ENCODE assay signal across 11 cellular contexts in genomic region chr9:71793386-71794105, GRCh38. TPM values are rescaled to one million over a fixed set of nuclear protein-coding genes. Genes with fewer than 3 reads are reported as not detected.
A peak's percentile ranks its signal among the peaks of the same experiment; 100 is the strongest.
DNase-seq lines count a peak whose midpoint lies in the region; ATAC-seq and TF ChIP-seq lines count a peak whose summit lies in the region.
"Had no signal": no experiment of that assay in that cellular context is flagged by ENCODE, and none has a peak within 500 bp of the region (broad histone marks: within the 10 kb centered on the region; RNA-seq: fewer than 3 reads in every experiment).

No MANE protein-coding gene starts in this region.

- no peak overlapping the region for H2BK5ac ChIP-seq in H9 (ENCODE audit: insufficient read length, low read length)

- H3K14ac ChIP-seq in H9 (ENCODE audit: insufficient read depth, low read length), result no peak overlapping the region

- H3K79me2 ChIP-seq in H9 (ENCODE audit: insufficient read depth, low read length), result no peaks in the 10 kb centered on the region

- H3K9me3 Mint-ChIP-seq in H9 (no peaks in the 10 kb centered on the region), activated B cell treated with CpG ODN at 0.5 μM for 24 hours (no peaks in the 10 kb centered on the region)

- peak; percentile 79 for DNase-seq in Caki2 (ENCODE audit: low read depth)
- peak; percentile 73 for DNase-seq in H9
- no peak for DNase-seq in activated B cell treated with CpG ODN at 0.5 μM for 24 hours
- no peak for DNase-seq in left lung
- DNase-seq in NCI-H1092 (lab: John Stamatoyannopoulos, UW), result no peak
- DNase-seq in tibial artery, result no peak
- DNase-seq: aorta had no signal

- H3K27me3 ChIP-seq in H9 (ENCODE audit: insufficient read depth, low read length) (no peaks in the 10 kb centered on the region), left lung (no peaks in the 10 kb centered on the region), tibial artery (no peaks in the 10 kb centered on the region)
- H3K27me3 ChIP-seq: vagina had no signal

- H3K9ac ChIP-seq in H9 (ENCODE audit: extremely low read depth, insufficient read length, low read length), result no peak overlapping the region

- H2AK5ac ChIP-seq in H9 (ENCODE audit: insufficient read length, low read length), result no peak overlapping the region

- H2BK20ac ChIP-seq in H9 (ENCODE audit: low read depth, low read length, poor library complexity, severe bottlenecking), result no peak overlapping the region

- H4K20me1 ChIP-seq in H9 (ENCODE audit: control insufficient read depth, insufficient read depth, insufficient read length), result no peaks in the 10 kb centered on the region

- H3K23ac ChIP-seq in H9 (ENCODE audit: insufficient read length, low read depth, low read length), result no peak overlapping the region

- no peak overlapping the region for H3K27ac ChIP-seq in H9 (ENCODE audit: insufficient read length, low read depth, low read length)
- no peak overlapping the region for H3K27ac ChIP-seq in left lung
- no peak overlapping the region for H3K27ac ChIP-seq in tibial artery
- H3K27ac ChIP-seq: vagina had no signal

- TF ChIP-seq CTCF in H9 (conservative IDR thresholded peaks at IDR 0.05) (no peak), activated B cell treated with CpG ODN at 0.5 μM for 24 hours (IDR thresholded peaks at IDR 0.05) (no peak), left lung (IDR thresholded peaks at IDR 0.05) (no peak), tibial artery (IDR thresholded peaks at IDR 0.05) (no peak)

- H4K91ac ChIP-seq in H9 (ENCODE audit: insufficient read length, low read depth, low read length), result no peak overlapping the region

- in situ Hi-C loops in Caki2 (cut with HindIII; ENCODE audit: low pct_unique_long_range_greater_than_20kb, low sequenced_read_pairs), result no loop called here

- H2BK12ac ChIP-seq in H9 (ENCODE audit: insufficient read length, low read depth, low read length), result no peak overlapping the region

- H3K9me3 ChIP-seq in H9 (ENCODE audit: control insufficient read depth, low read depth, low read length) (no peaks in the 10 kb centered on the region), left lung (no peaks in the 10 kb centered on the region), tibial artery (no peaks in the 10 kb centered on the region)
- H3K9me3 ChIP-seq: vagina had no signal

- H3K4ac ChIP-seq in H9 (ENCODE audit: low read depth, low read length), result no peak overlapping the region

- H3K36me3 ChIP-seq in left lung, result no peaks in the 10 kb centered on the region
- H3K36me3 ChIP-seq in tibial artery, result no peaks in the 10 kb centered on the region
- H3K36me3 ChIP-seq: vagina had no signal

- H4K8ac ChIP-seq in H9 (replicated peaks; ENCODE audit: insufficient read length, low read depth, low read length), result no peak overlapping the region

- H3K27ac Mint-ChIP-seq in H9, result no peak overlapping the region
- peak overlapping the region; percentile 87 for H3K27ac Mint-ChIP-seq in activated B cell treated with CpG ODN at 0.5 μM for 24 hours

- H3K27me3 Mint-ChIP-seq in H9 (ENCODE audit: low read depth) (no peaks in the 10 kb centered on the region), activated B cell treated with CpG ODN at 0.5 μM for 24 hours (no peaks in the 10 kb centered on the region)

- POLR2A ChIA-PET in activated B cell treated with CpG ODN at 0.5 μM for 24 hours (lab: Charles Lee), result interaction anchor here (0.5 to 8.1 kb wide), 6 partner anchors 10 to 1381 kb away, joined by 3 to 72 read pairs (median 5); partner anchors contain the start of genes ABHD17B, C9orf85 and CEMIP2

- H3K4me1 ChIP-seq in H9 (ENCODE audit: insufficient read depth, low read length) (no peaks in the 10 kb centered on the region), left lung (no peaks in the 10 kb centered on the region), tibial artery (no peaks in the 10 kb centered on the region)
- H3K4me1 ChIP-seq: vagina had no signal

- no peak overlapping the region for H2BK15ac ChIP-seq in H9 (ENCODE audit: low read depth, low read length)

- no CpG with 5 or more reads among the region's 2 CpGs for WGBS in H9 (ENCODE audit: extremely low coverage, insufficient read length, low lambda C conversion rate)

- intact Hi-C loops in activated B cell treated with CpG ODN at 0.5 μM for 24 hours (cut with micrococcal nuclease), result loop anchor here (10.0 kb wide), 2 partner anchors 651 to 1379 kb away; partner anchors contain the start of gene KLF9
- intact Hi-C loops in left lung (cut with DNase I), result no loop called here
- intact Hi-C loops in tibial artery (cut with DNase I; ENCODE audit: low total_unique reads), result no loop called here

- H3K36me3 Mint-ChIP-seq in H9 (ENCODE audit: insufficient read depth in 1 of 3, low read depth in 3 of 3) (no peaks in the 10 kb centered on the region; a peak in 1 of 7 replicates), activated B cell treated with CpG ODN at 0.5 μM for 24 hours (ENCODE audit: low read depth) (no peaks in the 10 kb centered on the region)

- no peak overlapping the region for H4K5ac ChIP-seq in H9 (ENCODE audit: insufficient read length, low read depth, low read length)

- no peak overlapping the region for H3K56ac ChIP-seq in H9 (ENCODE audit: insufficient read length, low read depth, low read length)

- ATAC-seq in activated B cell treated with CpG ODN at 0.5 μM for 24 hours (ENCODE audit: low read depth) (no peak), left lung (peak; percentile 71), HG03045 (IDR thresholded peaks at IDR 0.05; ENCODE audit: unreplicated experiment) (no peak), GM18502 (IDR thresholded peaks at IDR 0.05; ENCODE audit: poor library complexity, unreplicated experiment) (no peak)

- no peak overlapping the region for H2AFZ ChIP-seq in H9 (ENCODE audit: low read length)

- H3K18ac ChIP-seq in H9 (ENCODE audit: insufficient read length, low read depth, low read length), result no peak overlapping the region

- no peak overlapping the region for H3T11ph ChIP-seq in H9 (ENCODE audit: low read length)

- H2BK120ac ChIP-seq in H9 (ENCODE audit: low read depth, low read length, poor library complexity, severe bottlenecking), result no peak overlapping the region

- no peaks in the 10 kb centered on the region for H3K23me2 ChIP-seq in H9 (ENCODE audit: insufficient read length, low read depth, low read length, poor library complexity, severe bottlenecking)

- no peak overlapping the region for H3K4me3 Mint-ChIP-seq in H9
- peak overlapping the region; percentile 35 for H3K4me3 Mint-ChIP-seq in activated B cell treated with CpG ODN at 0.5 μM for 24 hours
- H3K4me3 Mint-ChIP-seq: neural crest cell had no signal

- H3K4me1 Mint-ChIP-seq in H9 (0 out of 4 replicates have a peak, but pooled peaks cover 4% of the 10 kb centered on the region in 2 experiments), activated B cell treated with CpG ODN at 0.5 μM for 24 hours (peaks cover 80% of the 10 kb centered on the region)

- no peak overlapping the region for H3K4me2 ChIP-seq in H9 (ENCODE audit: insufficient read depth, insufficient read length, low read length)

- CTCF ChIA-PET in activated B cell treated with CpG ODN at 0.5 μM for 24 hours (lab: Charles Lee), result interaction anchor here (0.7 to 4.9 kb wide), 5 partner anchors 10 to 111 kb away, joined by 3 to 27 read pairs (median 11); no protein-coding TSS in a partner anchor

- H3K79me1 ChIP-seq in H9 (ENCODE audit: insufficient read depth, low read depth, low read length, poor library complexity, severe bottlenecking), result no peaks in the 10 kb centered on the region

- no peak overlapping the region for H3K4me3 ChIP-seq in left lung
- H3K4me3 ChIP-seq in tibial artery, result no peak overlapping the region
- H3K4me3 ChIP-seq: vagina had no signal

RNA-seq across cellular contexts. Expression of gene CEMIP2, which starts 25.2 kb away (rescaled TPM):
- total RNA-seq in Caki2 (2014; rRNA removed; shearing (Covaris generic); ENCODE audit: low replicate concordance), result 30.8 and 43.2 TPM in 2 replicates
- total RNA-seq in H9 (2021) (67.1 and 77.2 TPM in 2 replicates), activated B cell treated with CpG ODN at 0.5 μM for 24 hours (21.3 and 25.5 TPM in 2 replicates), left lung (100 to 1,000 TPM in 1 of 2 donors, 10 to 100 TPM in 1; 93.5 to 111 TPM)

Comparison
In these comparisons a context has a peak if more than half of its experiments do, and no peak if none do; other contexts are left out.
1. DNase-seq: peak in Caki2 (single experiment) and H9 (single experiment); none in activated B cell treated with CpG ODN at 0.5 μM for 24 hours (single experiment), left lung (0 of 2), NCI-H1092 (single experiment) and tibial artery (0 of 2).